8 cellular contexts compared by ENCODE assay signal in the genomic region with DNA sequence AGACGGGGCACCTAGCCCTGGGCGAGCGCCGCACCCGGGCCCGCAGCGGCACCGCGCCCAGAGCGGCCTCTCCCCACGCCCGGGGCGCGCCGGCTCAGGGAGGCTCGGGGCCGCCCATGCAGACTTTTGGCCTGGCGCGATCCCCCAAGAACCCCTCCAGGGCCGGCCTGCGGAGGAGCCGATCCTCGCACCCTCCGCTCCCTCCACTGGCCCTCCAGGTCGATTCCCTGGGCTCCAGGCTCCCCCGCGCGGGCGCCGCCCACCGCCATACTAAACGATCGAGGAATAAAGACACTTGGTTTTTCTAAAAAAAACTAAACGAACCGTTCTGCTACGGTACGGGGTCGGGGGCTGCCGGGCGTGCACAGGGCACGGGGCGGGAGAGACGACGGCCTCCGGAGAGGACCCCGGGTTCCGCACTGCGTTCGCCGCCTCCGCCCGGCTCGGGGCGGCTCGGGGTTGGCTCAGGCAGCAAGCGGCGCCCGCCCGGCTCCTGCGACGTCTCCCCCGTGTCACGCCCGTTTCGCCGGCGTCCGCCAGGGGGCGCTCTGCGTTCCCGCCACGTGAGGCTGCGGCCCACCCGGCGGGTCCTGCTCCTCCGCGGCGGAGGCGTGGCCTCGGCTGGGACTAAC. TPM values are rescaled to one million over a fixed set of nuclear protein-coding genes. Genes with fewer than 3 reads are reported as not detected.
DNase-seq lines count a peak whose midpoint lies in the region; ATAC-seq and TF ChIP-seq lines count a peak whose summit lies in the region.

No MANE protein-coding gene starts in this region.

- peak; percentile 75 for DNase-seq in AG09319 (ENCODE audit: extremely low read depth, low read depth)
- peak; percentile 98 for DNase-seq in NCI-H2227 (lab: John Stamatoyannopoulos, UW; ENCODE audit: unreplicated experiment)
- DNase-seq in activated B cell treated with CpG ODN at 0.5 μM for 24 hours = peak; percentile 99
- DNase-seq in caudate nucleus (lab: John Stamatoyannopoulos, UW) = peak in 60 of 61 donors; percentile 33 to 98 (median 92)
- peak; percentile 86 for DNase-seq in iris pigment epithelial cell (ENCODE audit: low read depth)
- DNase-seq in stimulated activated CD4-positive, alpha-beta T cell treated with anti-CD3 and anti-CD28 coated beads, Interleukin-12 subunit alpha, Interleukin-12 subunit beta, amount 100 ng/mL, for 24 hours (ENCODE audit: low read depth in 2 of 2) = peak; percentile 95 to 97

- TF ChIP-seq CTCF in AG09319 (IDR thresholded peaks at IDR 0.05; ENCODE audit: low read depth, low read length) = peak; percentile 51
- peak; percentile 44 for TF ChIP-seq CTCF in activated B cell treated with CpG ODN at 0.5 μM for 24 hours (IDR thresholded peaks at IDR 0.05)

- peak overlapping the region; percentile 87 for H3K4me3 Mint-ChIP-seq in activated B cell treated with CpG ODN at 0.5 μM for 24 hours

- peak; percentile 71 for ATAC-seq in HG03159 (IDR thresholded peaks at IDR 0.05; ENCODE audit: unreplicated experiment)
- peak; percentile 92 for ATAC-seq in activated B cell treated with CpG ODN at 0.5 μM for 24 hours (ENCODE audit: low read depth)

- H3K9me3 Mint-ChIP-seq in activated B cell treated with CpG ODN at 0.5 μM for 24 hours = no peaks in the 10 kb centered on the region

- no peaks in the 10 kb centered on the region for H3K27me3 Mint-ChIP-seq in activated B cell treated with CpG ODN at 0.5 μM for 24 hours

- H3K4me1 Mint-ChIP-seq in activated B cell treated with CpG ODN at 0.5 μM for 24 hours = peaks cover 18% of the 10 kb centered on the region

- peak overlapping the region; percentile 86 for H3K27ac Mint-ChIP-seq in activated B cell treated with CpG ODN at 0.5 μM for 24 hours

- TF ChIP-seq POLR2A in GM18951 (IDR thresholded peaks at IDR 0.05; ENCODE audit: extremely low read depth, insufficient read depth, insufficient read length) = peak; percentile 73

- POLR2A ChIA-PET in activated B cell treated with CpG ODN at 0.5 μM for 24 hours (lab: Charles Lee) = interaction anchor here (0.5 to 6.6 kb wide), 5 partner anchors 14 to 46 kb away, joined by 3 to 53 read pairs (median 4); partner anchors contain the start of genes AGBL5 and OST4

- H3K27ac ChIP-seq in caudate nucleus (ENCODE audit: low read depth, low read length) = peak overlapping the region; percentile 84

- CTCF ChIA-PET in activated B cell treated with CpG ODN at 0.5 μM for 24 hours (lab: Charles Lee) = interaction anchor here (4.4 kb wide), 1 partner anchor 125 kb away, joined by 12 read pairs; no protein-coding TSS in a partner anchor

- intact Hi-C loops in activated B cell treated with CpG ODN at 0.5 μM for 24 hours (cut with micrococcal nuclease) = loop anchor here (1.0 to 10.0 kb wide), 13 partner anchors 10 to 499 kb away; partner anchors contain the start of genes ATRAID, DPYSL5, EIF2B4 and GTF3C2

- no peaks in the 10 kb centered on the region for H3K36me3 Mint-ChIP-seq in activated B cell treated with CpG ODN at 0.5 μM for 24 hours (ENCODE audit: low read depth)

- in situ Hi-C loops in GM18951 (cut with MboI; ENCODE audit: low sequenced_read_pairs, unreplicated experiment) = no loop called here

RNA-seq across cellular contexts. Expression of gene KHK, which starts 0.4 kb away (rescaled TPM):
- 2.2 and 2.6 TPM in 2 replicates for total RNA-seq in activated B cell treated with CpG ODN at 0.5 μM for 24 hours

RNA-seq across cellular contexts. Expression of gene EMILIN1, which starts 7.8 kb away (rescaled TPM):
- 0.29 and 0.69 TPM in 2 replicates for total RNA-seq in activated B cell treated with CpG ODN at 0.5 μM for 24 hours

RNA-seq across cellular contexts. Expression of gene OST4, which starts 14.8 kb away (rescaled TPM):
- 243 and 265 TPM in 2 replicates for total RNA-seq in activated B cell treated with CpG ODN at 0.5 μM for 24 hours

RNA-seq across cellular contexts. Expression of gene CGREF1, which starts 32.7 kb away (rescaled TPM):
- 0.17 and 0.31 TPM in 2 replicates for total RNA-seq in activated B cell treated with CpG ODN at 0.5 μM for 24 hours

RNA-seq across cellular contexts. Expression of gene AGBL5, which starts 34.7 kb away (rescaled TPM):
- total RNA-seq in activated B cell treated with CpG ODN at 0.5 μM for 24 hours = 14.9 and 15.2 TPM in 2 replicates

Comparison
In these comparisons a context has a peak if more than half of its experiments do, and no peak if none do; other contexts are left out.
1. Peak in every context shown above with its lines: DNase-seq, ATAC-seq and H3K27ac ChIP-seq.